Comparison of ENCODE assay signal across 8 cellular contexts in genomic region chr11:111586305-111586915, GRCh38. TPM values are rescaled to one million over a fixed set of nuclear protein-coding genes. Genes with fewer than 3 reads are reported as not detected.
DNase-seq lines count a peak whose midpoint lies in the region; ATAC-seq, FAIRE-seq and TF ChIP-seq lines count a peak whose summit lies in the region.

No MANE protein-coding gene starts in this region.

- FAIRE-seq in GM19239 (lab: Jason Lieb, UNC) = peak; percentile 53

- TF ChIP-seq CTCF in CD4-positive, alpha-beta T cell (IDR thresholded peaks at IDR 0.05) = peak; percentile 72
- TF ChIP-seq CTCF in fibroblast of villous mesenchyme (IDR thresholded peaks at IDR 0.05; ENCODE audit: insufficient read depth, low read depth, low read length) (peak; percentile 61), retinal pigment epithelial cell (conservative IDR thresholded peaks at IDR 0.05; ENCODE audit: low read depth, low read length) (peak; percentile 62)

- intact Hi-C loops in CD4-positive, alpha-beta T cell (cut with DNase I, micrococcal nuclease) = loop anchor here (1.0 kb wide), 2 partner anchors 191 to 255 kb away; no protein-coding TSS in a partner anchor
- intact Hi-C loops in activated CD4-positive, alpha-beta memory T cell treated with anti-CD3 and anti-CD28 coated beads for 36 hours (cut with micrococcal nuclease) = loop anchor here (1.0 to 2.0 kb wide), 3 partner anchors 22 to 255 kb away; no protein-coding TSS in a partner anchor

- ATAC-seq in CD4-positive, alpha-beta T cell (ENCODE audit: poor library complexity) = peak; percentile 74
- ATAC-seq in GM18873 (IDR thresholded peaks at IDR 0.05; ENCODE audit: low FRiP score, unreplicated experiment) = no peak

- CTCF ChIA-PET in CD4-positive, alpha-beta T cell (lab: Charles Lee) = interaction anchor here (0.6 to 2.5 kb wide), 6 partner anchors 15 to 482 kb away, joined by 3 to 32 read pairs (median 4); partner anchors contain the start of genes ALG9 and PPP2R1B
- CTCF ChIA-PET in activated CD4-positive, alpha-beta memory T cell treated with anti-CD3 and anti-CD28 coated beads for 36 hours (lab: Charles Lee) = interaction anchor here (0.6 to 5.7 kb wide), 22 partner anchors 11 to 304 kb away, joined by 3 to 101 read pairs (median 4); partner anchors contain the start of genes ALG9, PPP2R1B and SIK2

- H3K27me3 ChIP-seq in CD4-positive, alpha-beta T cell (ENCODE audit: control insufficient read depth, insufficient read depth, low read length) = peaks cover 6% of the 10 kb centered on the region

- no peak overlapping the region for H3K27ac ChIP-seq in CD4-positive, alpha-beta T cell (ENCODE audit: low read depth, low read length)

- no peaks in the 10 kb centered on the region for H3K4me1 Mint-ChIP-seq in CD4-positive, alpha-beta T cell (ENCODE audit: low read depth)
- H3K4me1 Mint-ChIP-seq in activated CD4-positive, alpha-beta memory T cell treated with anti-CD3 and anti-CD28 coated beads for 36 hours (ENCODE audit: low read depth) = no peaks in the 10 kb centered on the region

- POLR2A ChIA-PET in CD4-positive, alpha-beta T cell (lab: Charles Lee) = no interaction called here
- POLR2A ChIA-PET in activated CD4-positive, alpha-beta memory T cell treated with anti-CD3 and anti-CD28 coated beads for 36 hours (lab: Charles Lee) = interaction anchor here (1.0 to 1.3 kb wide), 2 partner anchors 190 to 500 kb away, joined by 3 to 5 read pairs; partner anchors contain the start of genes SDHD and TIMM8B

- no peaks in the 10 kb centered on the region for H3K9me3 ChIP-seq in CD4-positive, alpha-beta T cell (ENCODE audit: control insufficient read depth, low read length)

- no peak overlapping the region for H3K4me3 ChIP-seq in fibroblast of villous mesenchyme (ENCODE audit: low read depth, low read length)
- no peak overlapping the region for H3K4me3 ChIP-seq in retinal pigment epithelial cell (ENCODE audit: low read length)

- peak in 6 of 10 experiments; percentile 11 to 39 (median 31) for DNase-seq in CD4-positive, alpha-beta T cell
- DNase-seq in GM19239 (ENCODE audit: insufficient read length, low spot score) (no peak), NCI-H2227 (lab: John Stamatoyannopoulos, UW; ENCODE audit: unreplicated experiment) (peak; percentile 43), fibroblast of villous mesenchyme (ENCODE audit: low read depth) (peak; percentile 65), retinal pigment epithelial cell (ENCODE audit: low read depth) (no peak), HuH-7 (ENCODE audit: low spot score) (no peak)
- DNase-seq in activated CD4-positive, alpha-beta memory T cell treated with anti-CD3 and anti-CD28 coated beads for 36 hours = peak; percentile 35

- no peak overlapping the region for H3K27ac Mint-ChIP-seq in CD4-positive, alpha-beta T cell
- no peak overlapping the region for H3K27ac Mint-ChIP-seq in activated CD4-positive, alpha-beta memory T cell treated with anti-CD3 and anti-CD28 coated beads for 36 hours

- no peaks in the 10 kb centered on the region for H3K36me3 Mint-ChIP-seq in CD4-positive, alpha-beta T cell (ENCODE audit: low read depth)
- H3K36me3 Mint-ChIP-seq in activated CD4-positive, alpha-beta memory T cell treated with anti-CD3 and anti-CD28 coated beads for 36 hours = no peaks in the 10 kb centered on the region

- no peaks in the 10 kb centered on the region for H3K9me3 Mint-ChIP-seq in CD4-positive, alpha-beta T cell
- H3K9me3 Mint-ChIP-seq in activated CD4-positive, alpha-beta memory T cell treated with anti-CD3 and anti-CD28 coated beads for 36 hours = no peaks in the 10 kb centered on the region

- H3K27me3 Mint-ChIP-seq in CD4-positive, alpha-beta T cell = no peaks in the 10 kb centered on the region
- H3K27me3 Mint-ChIP-seq in activated CD4-positive, alpha-beta memory T cell treated with anti-CD3 and anti-CD28 coated beads for 36 hours = no peaks in the 10 kb centered on the region

- H3K4me3 Mint-ChIP-seq in CD4-positive, alpha-beta T cell = no peak overlapping the region
- no peak overlapping the region for H3K4me3 Mint-ChIP-seq in activated CD4-positive, alpha-beta memory T cell treated with anti-CD3 and anti-CD28 coated beads for 36 hours

RNA-seq across cellular contexts. Expression of gene SIK2, which starts 15.8 kb away (rescaled TPM):
- 1 to 10 TPM; 3.6 to 5.8 TPM for total RNA-seq in CD4-positive, alpha-beta T cell
- 1 to 10 TPM; 4.6 to 6.2 TPM for total RNA-seq in activated CD4-positive, alpha-beta memory T cell treated with anti-CD3 and anti-CD28 coated beads for 36 hours
- total RNA-seq in fibroblast of villous mesenchyme = 8.1 and 16.0 TPM in 2 replicates

RNA-seq across cellular contexts. Expression of gene LAYN, which starts 45.9 kb away (rescaled TPM):
- 1 to 10 TPM; 1.3 to 1.4 TPM for total RNA-seq in CD4-positive, alpha-beta T cell
- total RNA-seq in activated CD4-positive, alpha-beta memory T cell treated with anti-CD3 and anti-CD28 coated beads for 36 hours = under 1 TPM; 0.19 to 0.26 TPM
- 41.9 and 66.5 TPM in 2 replicates for total RNA-seq in fibroblast of villous mesenchyme

Comparison
In these comparisons a context has a peak if more than half of its experiments do, and no peak if none do; other contexts are left out.
1. DNase-seq: peak in CD4-positive, alpha-beta T cell (6 of 10), NCI-H2227 (single experiment), activated CD4-positive, alpha-beta memory T cell treated with anti-CD3 and anti-CD28 coated beads for 36 hours (single experiment) and fibroblast of villous mesenchyme (single experiment); none in GM19239 (single experiment), retinal pigment epithelial cell (single experiment) and HuH-7 (single experiment).
2. RNA of gene LAYN, which starts 45.9 kb away (total RNA-seq): 41.9 to 66.5 TPM in fibroblast of villous mesenchyme; 1.3 to 1.4 TPM in CD4-positive, alpha-beta T cell and 0.19 to 0.26 TPM in activated CD4-positive, alpha-beta memory T cell treated with anti-CD3 and anti-CD28 coated beads for 36 hours; every median in the first group is over 10 times any median in the second.
3. Peak in every context shown above with its lines, with median percentiles within 50 percentile points of each other: CTCF ChIP-seq.